Comparison of ENCODE assay signal across 17 cellular contexts in genomic region chr7:132019718-132020117, GRCh38.
DNase-seq lines count a peak whose midpoint lies in the region; FAIRE-seq and TF ChIP-seq lines count a peak whose summit lies in the region.
"Had no signal": no experiment of that assay in that cellular context is flagged by ENCODE, and none has a peak within 500 bp of the region (broad histone marks: within the 10 kb centered on the region; RNA-seq: fewer than 3 reads in every experiment).

No MANE protein-coding gene starts in this region.

- H3K27me3 ChIP-seq in small intestine (ENCODE audit: control insufficient read depth in 2 of 2, insufficient read depth in 2 of 2, low read length in 2 of 2) (no peaks in the 10 kb centered on the region), breast epithelium (no peaks in the 10 kb centered on the region)

- H3K36me3 Mint-ChIP-seq in brain, result no peaks in the 10 kb centered on the region

- peaks cover 8% of the 10 kb centered on the region for H3K27me3 Mint-ChIP-seq in brain

- intact Hi-C loops in breast epithelium (cut with DNase I; ENCODE audit: low total_unique reads), result no loop called here

- DNase-seq in G401 (ENCODE audit: low spot score) (peak; percentile 9), medulla oblongata (ENCODE audit: extremely low spot score) (peak; percentile 67), small intestine (peak; percentile 69), NAMALWA (ENCODE audit: low spot score) (no peak), AG08396 (ENCODE audit: low spot score) (no peak), breast epithelium (ENCODE audit: low spot score in 2 of 2) (no peak)
- DNase-seq: 8988T; ACHN; Calu3; CD4-positive, alpha-beta T cell; H7 had no signal

- FAIRE-seq in small intestine (lab: Jason Lieb, UNC), result no peak
- FAIRE-seq: GM12892, HepG2, HTR-8/SVneo had no signal

- H3K4me3 ChIP-seq in small intestine (ENCODE audit: low read depth in 1 of 2, low read length in 2 of 2) (no peak overlapping the region), breast epithelium (no peak overlapping the region)
- H3K4me3 ChIP-seq: GM23338 had no signal

- H3K4me1 ChIP-seq in small intestine (ENCODE audit: control insufficient read depth in 2 of 2, insufficient read depth in 1 of 2, low read depth in 1 of 2, low read length in 1 of 2) (no peaks in the 10 kb centered on the region), breast epithelium (no peaks in the 10 kb centered on the region)

- H3K4me3 Mint-ChIP-seq in brain, result no peak overlapping the region
- H3K4me3 Mint-ChIP-seq: B cell; CD4-positive, alpha-beta T cell; GM23338 had no signal

- H3K27ac ChIP-seq in small intestine (ENCODE audit: low read depth in 1 of 2, low read length in 1 of 2), result no peak overlapping the region
- no peak overlapping the region for H3K27ac ChIP-seq in breast epithelium

- H3K36me3 ChIP-seq in small intestine (ENCODE audit: control insufficient read depth in 2 of 2, insufficient read depth in 2 of 2, low read length in 2 of 2) (no peaks in the 10 kb centered on the region), breast epithelium (no peaks in the 10 kb centered on the region)

- TF ChIP-seq POLR2A in breast epithelium (IDR thresholded peaks at IDR 0.05), result no peak

- H3K4me1 Mint-ChIP-seq in brain, result peaks cover 8% of the 10 kb centered on the region
- H3K4me1 Mint-ChIP-seq: B cell, GM23338 had no signal

- H3K9me3 Mint-ChIP-seq in brain, result peaks cover under 1 to 20% (median 6%) of the 10 kb centered on the region in 5 experiments
- H3K9me3 Mint-ChIP-seq: CD4-positive, alpha-beta T cell had no signal

- H3K27ac Mint-ChIP-seq in brain, result peak overlapping the region in 3 of 5 experiments; percentile 12 to 85 (median 28)
- H3K27ac Mint-ChIP-seq: B cell; CD4-positive, alpha-beta T cell; GM23338 had no signal

- TF ChIP-seq CTCF in brain (conservative IDR thresholded peaks at IDR 0.05), result no peak
- TF ChIP-seq CTCF in breast epithelium (IDR thresholded peaks at IDR 0.05), result no peak

- WGBS in small intestine, 3 donors, result 16 to 32% (median 31%) methylated on average over 1 of the region's 1 CpG

- in situ Hi-C loops in G401 (cut with HindIII; ENCODE audit: low sequenced_read_pairs), result no loop called here

- no peaks in the 10 kb centered on the region for H3K9me3 ChIP-seq in small intestine (ENCODE audit: control insufficient read depth, low read depth)
- no peaks in the 10 kb centered on the region for H3K9me3 ChIP-seq in breast epithelium

Comparison
In these comparisons a context has a peak if more than half of its experiments do, and no peak if none do; other contexts are left out.
1. DNase-seq: peak in G401 (single experiment), medulla oblongata (single experiment) and small intestine (single experiment); none in NAMALWA (single experiment), AG08396 (single experiment) and breast epithelium (0 of 2).